2 cellular contexts compared by ENCODE assay signal in the genomic region with DNA sequence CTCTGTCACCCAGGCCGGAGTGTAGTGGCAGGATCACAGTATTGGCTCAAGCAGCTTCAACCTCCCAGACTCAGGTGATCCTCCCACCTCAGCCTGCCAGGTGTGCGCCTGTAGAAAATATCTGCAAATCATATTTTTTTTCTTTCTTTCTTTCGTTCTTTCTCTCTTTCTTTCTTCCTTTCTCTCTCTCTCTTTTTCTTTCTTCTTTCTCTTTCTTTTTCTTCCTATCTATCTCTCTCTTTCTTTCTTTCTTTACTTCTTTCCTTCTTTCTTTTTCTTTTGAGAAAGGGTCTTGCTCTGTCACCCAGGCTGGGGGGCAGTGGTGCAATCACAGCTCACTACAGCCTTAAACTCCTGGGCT.
TF ChIP-seq lines count a peak whose summit lies in the region.

No MANE protein-coding gene starts in this region.

TF ChIP-seq in HCT116, 20 proteins besides CTCF, POLR2A, EP300 and RAD21:
- TF ChIP-seq EZH2 (IDR thresholded peaks at IDR 0.05): no peak
- TF ChIP-seq FOSL1 (IDR thresholded peaks at IDR 0.05; ENCODE audit: low read depth): no peak
- no peak for TF ChIP-seq ELF1 (IDR thresholded peaks at IDR 0.05; ENCODE audit: borderline replicate concordance, low read depth)
- no peak for TF ChIP-seq CBX3 (IDR thresholded peaks at IDR 0.05; ENCODE audit: low read depth)
- no peak for TF ChIP-seq YY1 (IDR thresholded peaks at IDR 0.05; ENCODE audit: extremely low read depth, insufficient replicate concordance, low read depth, low read length)
- TF ChIP-seq TCF7L2 (IDR thresholded peaks at IDR 0.05; ENCODE audit: borderline replicate concordance, extremely low read depth, insufficient read depth, insufficient read length): no peak
- TF ChIP-seq ZNF274 (IDR thresholded peaks at IDR 0.05; ENCODE audit: low read depth, low read length): no peak
- TF ChIP-seq, protein P1, sequence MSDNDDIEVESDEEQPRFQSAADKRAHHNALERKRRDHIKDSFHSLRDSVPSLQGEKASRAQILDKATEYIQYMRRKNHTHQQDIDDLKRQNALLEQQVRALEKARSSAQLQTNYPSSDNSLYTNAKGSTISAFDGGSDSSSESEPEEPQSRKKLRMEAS (IDR thresholded peaks at IDR 0.05): no peak
- TF ChIP-seq SRF (IDR thresholded peaks at IDR 0.05; ENCODE audit: low read depth): no peak
- no peak for TF ChIP-seq SIN3A (IDR thresholded peaks at IDR 0.05; ENCODE audit: low read depth)
- no peak for TF ChIP-seq EZH2phosphoT487 (IDR thresholded peaks at IDR 0.05; ENCODE audit: borderline replicate concordance)
- no peak for TF ChIP-seq POLR2AphosphoS5 (IDR thresholded peaks at IDR 0.05; ENCODE audit: low read depth, low read length)
- TF ChIP-seq ATF3 (IDR thresholded peaks at IDR 0.05): no peak
- TF ChIP-seq, protein P2, sequence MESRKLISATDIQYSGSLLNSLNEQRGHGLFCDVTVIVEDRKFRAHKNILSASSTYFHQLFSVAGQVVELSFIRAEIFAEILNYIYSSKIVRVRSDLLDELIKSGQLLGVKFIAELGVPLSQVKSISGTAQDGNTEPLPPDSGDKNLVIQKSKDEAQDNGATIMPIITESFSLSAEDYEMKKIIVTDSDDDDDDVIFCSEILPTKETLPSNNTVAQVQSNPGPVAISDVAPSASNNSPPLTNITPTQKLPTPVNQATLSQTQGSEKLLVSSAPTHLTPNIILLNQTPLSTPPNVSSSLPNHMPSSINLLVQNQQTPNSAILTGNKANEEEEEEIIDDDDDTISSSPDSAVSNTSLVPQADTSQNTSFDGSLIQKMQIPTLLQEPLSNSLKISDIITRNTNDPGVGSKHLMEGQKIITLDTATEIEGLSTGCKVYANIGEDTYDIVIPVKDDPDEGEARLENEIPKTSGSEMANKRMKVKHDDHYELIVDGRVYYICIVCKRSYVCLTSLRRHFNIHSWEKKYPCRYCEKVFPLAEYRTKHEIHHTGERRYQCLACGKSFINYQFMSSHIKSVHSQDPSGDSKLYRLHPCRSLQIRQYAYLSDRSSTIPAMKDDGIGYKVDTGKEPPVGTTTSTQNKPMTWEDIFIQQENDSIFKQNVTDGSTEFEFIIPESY (IDR thresholded peaks at IDR 0.05; ENCODE audit: extremely low read depth, insufficient replicate concordance, low read length): no peak

TF ChIP-seq in H1, 55 proteins besides CTCF, POLR2A, EP300 and RAD21:
- TF ChIP-seq TCF12 (IDR thresholded peaks at IDR 0.05; ENCODE audit: low read depth, low read length) (no peak), GTF2F1 (IDR thresholded peaks at IDR 0.05; ENCODE audit: borderline replicate concordance, low read depth, low read length) (no peak), CHD2 (IDR thresholded peaks at IDR 0.05; ENCODE audit: low read length) (no peak), EZH2 (IDR thresholded peaks at IDR 0.05; ENCODE audit: low read depth, low read length, severe bottlenecking) (no peak), CBX5 (IDR thresholded peaks at IDR 0.05; ENCODE audit: low read depth, low read length) (no peak), FOSL1 (IDR thresholded peaks at IDR 0.05; ENCODE audit: insufficient read depth, low read depth, low read length) (no peak), SIRT6 (IDR thresholded peaks at IDR 0.05; ENCODE audit: low read length) (no peak), SRF (IDR thresholded peaks at IDR 0.05; ENCODE audit: low read depth, low read length) (no peak), KDM1A (IDR thresholded peaks at IDR 0.05; ENCODE audit: borderline replicate concordance, low read length) (no peak), HDAC6 (IDR thresholded peaks at IDR 0.05; ENCODE audit: low read depth, low read length) (no peak), BCL11A (IDR thresholded peaks at IDR 0.05; ENCODE audit: low read depth in 2 of 2, low read length in 2 of 2) (no peak), HDAC2 (IDR thresholded peaks at IDR 0.05; ENCODE audit: borderline replicate concordance in 1 of 2, low read depth in 2 of 2, low read length in 2 of 2) (no peak), CHD1 (IDR thresholded peaks at IDR 0.05; ENCODE audit: low read depth, low read length) (no peak), CTBP2 (IDR thresholded peaks at IDR 0.05; ENCODE audit: borderline replicate concordance, insufficient read depth, insufficient read length, low read length) (no peak), YY1 (IDR thresholded peaks at IDR 0.05; ENCODE audit: low read depth, low read length) (no peak), JUND (IDR thresholded peaks at IDR 0.05; ENCODE audit: low read length) (no peak)
- TF ChIP-seq, protein P1 (IDR thresholded peaks at IDR 0.05): no peak
